In the genomic region with DNA sequence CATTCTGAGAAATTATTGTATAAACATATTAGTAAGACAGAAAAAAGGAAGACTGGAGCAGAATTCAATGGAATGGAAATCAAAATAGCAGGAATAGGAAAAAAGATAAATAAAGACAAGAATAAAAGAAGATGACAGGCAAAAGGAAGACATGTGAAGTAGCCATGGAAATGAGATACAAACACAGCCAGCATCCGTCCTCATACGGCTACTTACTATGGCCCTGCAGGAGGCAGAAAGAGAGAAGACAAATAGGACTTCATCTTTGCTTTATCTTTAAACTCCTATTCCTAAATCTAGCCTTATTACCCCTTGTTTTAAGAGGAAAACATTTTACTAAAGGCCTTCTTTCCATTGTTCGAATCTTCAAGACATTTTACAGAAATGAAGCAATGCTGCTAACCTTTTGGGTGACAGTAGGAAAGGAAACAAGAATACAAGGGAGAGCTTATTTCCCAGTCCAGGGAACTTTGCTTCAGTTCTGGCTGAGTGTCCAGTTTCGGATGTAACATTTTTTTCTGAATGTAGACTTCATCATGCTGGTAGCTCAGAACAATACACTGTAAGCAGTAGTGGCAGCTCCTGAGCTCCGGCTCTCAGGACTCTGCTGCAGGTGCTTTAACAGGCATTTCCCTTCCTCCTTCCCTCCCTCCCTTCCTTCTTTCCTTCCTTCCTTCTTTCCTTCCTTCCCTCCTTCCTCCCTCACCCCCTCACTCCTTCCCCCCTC, we compare ENCODE assay signal across 21 cellular contexts.
"Had no signal": no experiment of that assay in that cellular context is flagged by ENCODE, and none has a peak within 500 bp of the region (broad histone marks: within the 10 kb centered on the region; RNA-seq: fewer than 3 reads in every experiment).

No MANE protein-coding gene starts in this region.

- H3K4me1 ChIP-seq: adrenal gland, ascending aorta, left lung, suprapubic skin had no signal

- H3K4me3 ChIP-seq: adrenal gland, ascending aorta, left lung, pancreas, right lobe of liver, suprapubic skin, tibial nerve had no signal

- DNase-seq: activated CD4-positive, alpha-beta T cell treated with anti-CD3 and anti-CD28 coated beads, Interleukin-2, amount 50 U/mL, for 4 hours; activated CD8-positive, alpha-beta memory T cell treated with anti-CD3 and anti-CD28 coated beads for 24 hours; activated CD8-positive, alpha-beta memory T cell treated with anti-CD3 and anti-CD28 coated beads, Interleukin-2, amount 50 U/mL, for 4 hours; activated naive CD4-positive, alpha-beta T cell; activated T-cell treated with anti-CD3 and anti-CD28 coated beads, Interleukin-2, amount 50 U/mL, for 24 hours; adrenal gland; endodermal cell; immature natural killer cell; left lung; pancreas; right lobe of liver; small intestine; stimulated activated CD4-positive, alpha-beta T cell treated with anti-CD3 and anti-CD28 coated beads, Interleukin-2, amount 100 ng/mL, for 24 hours; stimulated activated naive CD8-positive, alpha-beta T cell treated with anti-CD3 and anti-CD28 coated beads, Interleukin-15, amount 100 ng/mL, for 72 hours; T-helper 9 cell had no signal

- H3K36me3 ChIP-seq: adrenal gland, ascending aorta, left lung, pancreas, right lobe of liver, suprapubic skin, tibial nerve had no signal

- H3K27ac ChIP-seq: adrenal gland, ascending aorta, epithelial cell of prostate, pancreas, right lobe of liver, suprapubic skin had no signal

- H3K9me3 ChIP-seq: adrenal gland, ascending aorta, left lung, pancreas, right lobe of liver, suprapubic skin, tibial nerve had no signal

- H3K27me3 ChIP-seq: adrenal gland, ascending aorta, left lung, pancreas, right lobe of liver, suprapubic skin, tibial nerve had no signal

- ATAC-seq: left lung; pancreas; stimulated activated effector memory CD8-positive, alpha-beta T cell treated with anti-CD3 and anti-CD28 coated beads, Interleukin-12 subunit alpha, Interleukin-12 subunit beta, amount 100 ng/mL, for 72 hours; stimulated activated naive CD8-positive, alpha-beta T cell treated with anti-CD3 and anti-CD28 coated beads, Interleukin-15, amount 100 ng/mL, for 72 hours; WTC11 had no signal
